Comparison of ENCODE assay signal across 21 cellular contexts in the genomic region with DNA sequence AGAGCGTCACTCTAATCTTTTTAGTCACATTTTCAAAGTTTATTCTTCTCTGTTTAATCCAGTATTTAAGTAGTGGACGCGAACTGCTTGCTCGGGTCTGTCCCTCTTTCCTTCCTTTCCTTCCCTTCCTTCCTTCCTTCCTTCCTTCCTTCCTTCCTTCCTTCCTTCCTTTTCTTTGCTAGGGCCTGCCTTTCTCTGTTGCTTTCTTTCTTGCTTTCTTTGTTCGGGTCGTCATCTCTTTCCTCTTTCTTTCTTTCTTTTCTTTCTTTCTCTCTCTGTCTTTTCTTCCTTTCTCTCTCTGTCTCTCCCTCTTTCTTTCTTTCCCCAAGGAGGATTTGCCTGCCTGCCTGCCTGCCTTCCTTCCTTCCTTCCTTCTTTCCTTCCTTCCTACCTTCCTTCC. TPM values are rescaled to one million over a fixed set of nuclear protein-coding genes. Genes with fewer than 3 reads are reported as not detected.
A peak's percentile ranks its signal among the peaks of the same experiment; 100 is the strongest.
DNase-seq lines count a peak whose midpoint lies in the region; ATAC-seq and TF ChIP-seq lines count a peak whose summit lies in the region.
"Had no signal": no experiment of that assay in that cellular context is flagged by ENCODE, and none has a peak within 500 bp of the region (broad histone marks: within the 10 kb centered on the region; RNA-seq: fewer than 3 reads in every experiment).

No MANE protein-coding gene starts in this region.

- peaks cover 21% of the 10 kb centered on the region for H3K36me3 Mint-ChIP-seq in central memory CD8-positive, alpha-beta T cell (ENCODE audit: insufficient read depth)
- H3K36me3 Mint-ChIP-seq in nephron (ENCODE audit: low read depth) = no peaks in the 10 kb centered on the region

- 78 to 90% methylated on average over 6 of the region's 6 CpGs for WGBS in transverse colon (ENCODE audit: low coverage in 1 of 2), 2 donors

- ATAC-seq in central memory CD8-positive, alpha-beta T cell (replicated peaks; ENCODE audit: extremely low read depth, poor library complexity, severe bottlenecking) = no peak
- no peak for ATAC-seq in GM18502 (IDR thresholded peaks at IDR 0.05; ENCODE audit: poor library complexity, unreplicated experiment)
- ATAC-seq: left lobe of liver, Panc1 had no signal

- H3K27ac ChIP-seq in DOHH2 (ENCODE audit: low read depth, low read length) = no peak overlapping the region
- H3K27ac ChIP-seq in transverse colon = peak overlapping the region in 3 of 4 donors; percentile 84 to 87 (median 85)
- H3K27ac ChIP-seq: HL-60, VCaP had no signal

- H3K4me2 ChIP-seq in DOHH2 (ENCODE audit: low read length) = peak overlapping the region; percentile 52

- H3K4me1 ChIP-seq in DOHH2 (ENCODE audit: control insufficient read depth, low read length) (peaks cover 97% of the 10 kb centered on the region), transverse colon (peaks cover 5 to 35% (median 22%) of the 10 kb centered on the region in 4 donors)

- peaks cover 14% of the 10 kb centered on the region for H3K4me1 Mint-ChIP-seq in central memory CD8-positive, alpha-beta T cell
- H3K4me1 Mint-ChIP-seq in nephron = peaks cover 59% of the 10 kb centered on the region

- H3K9me2 ChIP-seq in DOHH2 (replicated peaks; ENCODE audit: control insufficient read depth, low read length) = no peaks in the 10 kb centered on the region

- no peaks in the 10 kb centered on the region for H3K79me2 ChIP-seq in DOHH2 (ENCODE audit: control insufficient read depth, low read length)

- H3K4me3 Mint-ChIP-seq in central memory CD8-positive, alpha-beta T cell = no peak overlapping the region
- H3K4me3 Mint-ChIP-seq in nephron = peak overlapping the region; percentile 69 to 81 (median 72)
- H3K4me3 Mint-ChIP-seq: activated CD4-positive, alpha-beta memory T cell treated with anti-CD3 and anti-CD28 coated beads, Interleukin-2, amount 10 ng/mL, durations not matched to agents 7 days and 5 days; HFFc6 had no signal

- TF ChIP-seq CTCF in DOHH2 (IDR thresholded peaks at IDR 0.05; ENCODE audit: low read depth, low read length, poor library complexity, severe bottlenecking) (no peak), nephron (IDR thresholded peaks at IDR 0.05; ENCODE audit: unreplicated experiment in 3 of 3) (no peak), transverse colon (IDR thresholded peaks at IDR 0.05) (no peak)

- H3F3A ChIP-seq in DOHH2 (ENCODE audit: control insufficient read depth, insufficient read depth) = peaks cover 24% of the 10 kb centered on the region

- no peak for TF ChIP-seq EP300 in transverse colon (IDR thresholded peaks at IDR 0.05; ENCODE audit: low read depth)

- H3K9me3 ChIP-seq in DOHH2 (ENCODE audit: control insufficient read depth, insufficient read depth, low read length) (no peaks in the 10 kb centered on the region), transverse colon (no peaks in the 10 kb centered on the region)

- no peaks in the 10 kb centered on the region for H4K20me1 ChIP-seq in DOHH2 (ENCODE audit: control insufficient read depth, insufficient read depth, low read depth, low read length)

- H3K9me3 Mint-ChIP-seq in central memory CD8-positive, alpha-beta T cell = no peaks in the 10 kb centered on the region
- peaks cover 6% of the 10 kb centered on the region for H3K9me3 Mint-ChIP-seq in nephron
- H3K9me3 Mint-ChIP-seq: activated CD4-positive, alpha-beta memory T cell treated with anti-CD3 and anti-CD28 coated beads, Interleukin-2, amount 10 ng/mL, durations not matched to agents 7 days and 5 days; HFFc6 had no signal

- H3K27me3 Mint-ChIP-seq in central memory CD8-positive, alpha-beta T cell = no peaks in the 10 kb centered on the region
- peaks cover 52% of the 10 kb centered on the region for H3K27me3 Mint-ChIP-seq in nephron (ENCODE audit: low read depth)

- intact Hi-C loops in transverse colon (cut with DNase I; ENCODE audit: low total_unique reads) = no loop called here

- H3K27me3 ChIP-seq in DOHH2 (ENCODE audit: control insufficient read depth, low read length) (no peaks in the 10 kb centered on the region), transverse colon (peaks cover 53% of the 10 kb centered on the region)

- peak overlapping the region; percentile 42; the same call in 1 of the 2 replicates for H3K4me3 ChIP-seq in DOHH2 (ENCODE audit: low read length)
- no peak overlapping the region for H3K4me3 ChIP-seq in transverse colon

- in situ Hi-C loops in transverse colon (cut with MboI; ENCODE audit: low pct_ligation_motif_present in 1 of 4, low pct_unique_long_range_greater_than_20kb in 1 of 4, low sequenced_read_pairs in 3 of 4) = loop anchor here in 1 of 4 donors (10.0 kb wide), 1 partner anchor 52 kb away; no protein-coding TSS in a partner anchor

- H3K36me3 ChIP-seq in DOHH2 (ENCODE audit: control insufficient read depth, low read length) (no peaks in the 10 kb centered on the region), transverse colon (no peaks in the 10 kb centered on the region)

- H3K27ac Mint-ChIP-seq in central memory CD8-positive, alpha-beta T cell (ENCODE audit: low read depth) = peak overlapping the region; percentile 14
- peak overlapping the region; percentile 71 to 85 (median 72) for H3K27ac Mint-ChIP-seq in nephron
- H3K27ac Mint-ChIP-seq: activated CD4-positive, alpha-beta memory T cell treated with anti-CD3 and anti-CD28 coated beads, Interleukin-2, amount 10 ng/mL, durations not matched to agents 7 days and 5 days; HFFc6 had no signal

- no peak for TF ChIP-seq POLR2A in transverse colon (IDR thresholded peaks at IDR 0.05)

- DNase-seq in central memory CD8-positive, alpha-beta T cell (ENCODE audit: low spot score in 2 of 2) = no peak
- DNase-seq in transverse colon (no peak), putamen (ENCODE audit: low spot score) (no peak), COLO668 (lab: John Stamatoyannopoulos, UW; ENCODE audit: unreplicated experiment) (no peak)
- DNase-seq: activated CD4-positive, alpha-beta memory T cell treated with anti-CD3 and anti-CD28 coated beads, Interleukin-2, amount 10 ng/mL, durations not matched to agents 7 days and 5 days; activated gamma-delta T cell treated with Interleukin-2 at 50 U/mL for 16 hours; activated T-cell treated with anti-CD3 and anti-CD28 coated beads for 4 hours; HFFc6; midbrain; NCI-H510A; NK-92 treated with Interleukin-12 subunit alpha and Interleukin-12 subunit beta, amount 100 ng/mL, for 24 hours; stimulated activated CD4-positive, alpha-beta T cell treated with anti-CD3 and anti-CD28 coated beads, Interleukin-12 subunit alpha, Interleukin-12 subunit beta, amount 100 ng/mL, for 4 hours; stimulated activated CD8-positive, alpha-beta memory T cell treated with anti-CD3 and anti-CD28 coated beads, Interleukin-4, amount 100 ng/mL, for 48 hours had no signal

RNA-seq across cellular contexts. Expression of gene ACKR3, which starts 3.0 kb away (rescaled TPM):
- 10 to 100 TPM in 1 of 4 donors, 1 to 10 TPM in 3; 4.2 to 16.5 (median 7.7) TPM for total RNA-seq in transverse colon
- total RNA-seq: SK-MEL-5 had no signal
